Comparison of ENCODE assay signal across 8 cellular contexts in the genomic region with DNA sequence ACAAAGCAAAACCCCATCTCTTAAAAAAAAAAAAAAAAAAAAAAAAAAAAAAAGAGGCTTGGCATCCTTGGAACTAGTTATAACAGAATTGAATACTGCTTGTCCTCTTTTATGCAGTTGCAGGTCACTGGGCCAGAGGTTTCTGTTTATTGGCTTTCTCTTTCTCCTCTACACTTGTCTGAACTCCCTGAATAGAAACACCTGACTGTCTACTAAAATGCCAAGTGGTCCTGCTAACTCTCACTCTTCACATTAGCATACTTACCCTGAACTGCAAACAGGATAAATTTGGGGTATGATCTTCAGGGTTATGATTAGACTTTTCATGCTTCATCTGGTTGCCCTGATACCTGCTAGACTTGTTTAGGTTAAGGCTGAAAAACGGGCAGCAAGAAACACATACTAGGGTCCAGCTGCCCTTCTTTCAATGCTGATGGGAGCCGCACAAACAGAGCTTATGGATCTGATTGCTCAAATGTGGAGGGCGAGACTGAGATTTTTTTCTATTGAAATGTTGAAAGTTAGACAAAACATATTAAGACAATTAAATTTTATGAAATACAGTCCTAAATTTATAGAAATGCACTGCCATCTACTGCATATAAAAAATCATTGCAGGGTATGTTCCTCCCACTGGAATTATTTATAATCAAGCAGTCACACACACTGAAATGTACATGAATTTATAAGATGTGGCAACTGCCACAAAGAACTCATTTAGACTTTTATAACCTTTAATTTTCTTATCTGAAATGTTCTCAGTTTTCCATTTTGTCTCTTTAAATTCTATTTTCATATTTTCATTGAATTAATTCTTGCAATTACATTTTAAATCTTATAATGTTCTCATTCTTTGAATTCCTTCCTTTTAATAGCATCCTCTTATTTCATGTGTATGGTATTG. TPM values are rescaled to one million over a fixed set of nuclear protein-coding genes. Genes with fewer than 3 reads are reported as not detected.
DNase-seq lines count a peak whose midpoint lies in the region; ATAC-seq lines count a peak whose summit lies in the region.

No MANE protein-coding gene starts in this region.

- DNase-seq in AG08396 (ENCODE audit: low spot score) (peak; percentile 27), HS-5 (ENCODE audit: low read depth) (peak; percentile 20), astrocyte of the hippocampus (ENCODE audit: low read depth, low spot score) (peak; percentile 28), left lobe of liver (ENCODE audit: low spot score) (no peak), activated T-cell treated with anti-CD3 and anti-CD28 coated beads for 4 hours (no peak)

- ATAC-seq in left lobe of liver (peak; percentile 75), HG03439 (IDR thresholded peaks at IDR 0.05; ENCODE audit: unreplicated experiment) (no peak), GM19467 (IDR thresholded peaks at IDR 0.05; ENCODE audit: unreplicated experiment) (no peak), HG03045 (IDR thresholded peaks at IDR 0.05; ENCODE audit: unreplicated experiment) (no peak)

RNA-seq across cellular contexts. Expression of gene GTF3C3, which starts 40.8 kb away (rescaled TPM):
- total RNA-seq in left lobe of liver, result 14.0 TPM

RNA-seq across cellular contexts. Expression of gene C2orf66, which starts 50.4 kb away (rescaled TPM):
- total RNA-seq in left lobe of liver, result not detected

Comparison
In these comparisons a context has a peak if more than half of its experiments do, and no peak if none do; other contexts are left out.
1. DNase-seq: peak in AG08396 (single experiment), HS-5 (single experiment) and astrocyte of the hippocampus (single experiment); none in left lobe of liver (single experiment) and activated T-cell treated with anti-CD3 and anti-CD28 coated beads for 4 hours (single experiment).